21 cellular contexts compared by ENCODE assay signal in genomic region chr15:100093211-100094126, GRCh38.
DNase-seq lines count a peak whose midpoint lies in the region; ATAC-seq and TF ChIP-seq lines count a peak whose summit lies in the region.
"Had no signal": no experiment of that assay in that cellular context is flagged by ENCODE, and none has a peak within 500 bp of the region (broad histone marks: within the 10 kb centered on the region; RNA-seq: fewer than 3 reads in every experiment).

No MANE protein-coding gene starts in this region.

- no peak overlapping the region for H3K23ac ChIP-seq in mesendoderm (ENCODE audit: low read length)

- H3K79me2 ChIP-seq in mesendoderm (ENCODE audit: control insufficient read depth, insufficient read depth, low read length) (no peaks in the 10 kb centered on the region), SK-N-SH (ENCODE audit: insufficient read depth) (no peaks in the 10 kb centered on the region)
- H3K79me2 ChIP-seq: hepatocyte had no signal

- no peak overlapping the region for H3K4me2 ChIP-seq in mesendoderm (ENCODE audit: low read length)
- no peak overlapping the region for H3K4me2 ChIP-seq in SK-N-SH
- H3K4me2 ChIP-seq: GM23338, hepatocyte, PC-9 had no signal

- no peak overlapping the region for H2BK5ac ChIP-seq in mesendoderm (ENCODE audit: low read length)

- H2BK120ac ChIP-seq in mesendoderm (ENCODE audit: low read depth, low read length), result no peak overlapping the region

- H4K5ac ChIP-seq in mesendoderm (ENCODE audit: low read length), result no peak overlapping the region

- no peak overlapping the region for H2AK5ac ChIP-seq in mesendoderm (ENCODE audit: low read length)

- H3K27me3 ChIP-seq in mesendoderm (ENCODE audit: insufficient read depth, low read length, poor library complexity), result no peaks in the 10 kb centered on the region
- no peaks in the 10 kb centered on the region for H3K27me3 ChIP-seq in SK-N-SH (ENCODE audit: insufficient read depth)
- H3K27me3 ChIP-seq: hepatocyte, testis had no signal

- TF ChIP-seq EP300 in SK-N-SH (IDR thresholded peaks at IDR 0.05; ENCODE audit: borderline replicate concordance in 1 of 2, low read depth in 1 of 2, low read length in 1 of 2), result no peak

- no peak overlapping the region for H3K18ac ChIP-seq in mesendoderm (ENCODE audit: low read length)

- H3K9ac ChIP-seq in mesendoderm (ENCODE audit: low read length) (no peak overlapping the region), SK-N-SH (no peak overlapping the region)

- no peak overlapping the region for H2BK15ac ChIP-seq in mesendoderm (replicated peaks; ENCODE audit: low read depth)

- TF ChIP-seq CTCF in SK-N-SH (IDR thresholded peaks at IDR 0.05), result no peak

- no peak overlapping the region for H3K4ac ChIP-seq in mesendoderm (ENCODE audit: low read depth, low read length)

- H3K4me3 ChIP-seq in mesendoderm (ENCODE audit: low read length) (no peak overlapping the region), SK-N-SH (ENCODE audit: low read depth in 2 of 2, low read length in 1 of 2) (no peak overlapping the region)
- H3K4me3 ChIP-seq: GM23338, hepatocyte, K562, PC-9, testis had no signal

- no peak overlapping the region for H3K56ac ChIP-seq in mesendoderm (ENCODE audit: low read length)

- peak; percentile 74 for DNase-seq in Daoy (ENCODE audit: low read depth)
- DNase-seq in RPMI7951 (ENCODE audit: low read depth), result peak; percentile 22
- peak; percentile 24 for DNase-seq in ecto neural progenitor cell (ENCODE audit: low spot score)
- DNase-seq in mesendoderm, result peak; percentile 57
- no peak for DNase-seq in SK-N-SH
- DNase-seq: activated CD4-positive, alpha-beta memory T cell treated with anti-CD3 and anti-CD28 coated beads, Interleukin-2, amount 10 ng/mL, durations not matched to agents 7 days and 5 days; activated naive CD4-positive, alpha-beta T cell; activated T-cell treated with anti-CD3 and anti-CD28 coated beads, Interleukin-2, amount 50 U/mL, for 1 hour; kidney; naive thymus-derived CD8-positive, alpha-beta T cell; NCI-H187; testis; WERI-Rb-1 had no signal

- no peak for ATAC-seq in GM19452 (IDR thresholded peaks at IDR 0.05; ENCODE audit: unreplicated experiment)
- ATAC-seq in esophagus mucosa, result no peak
- ATAC-seq in GM18505 (IDR thresholded peaks at IDR 0.05; ENCODE audit: unreplicated experiment), result no peak
- ATAC-seq: GM23338; K562; naive thymus-derived CD8-positive, alpha-beta T cell; right cardiac atrium had no signal

- CTCF ChIA-PET in SK-N-SH (lab: Yijun Ruan, JAX), result interaction anchor here (0.6 to 2.4 kb wide), 3 partner anchors 12 to 257 kb away, joined by 3 to 6 read pairs (median 3); no protein-coding TSS in a partner anchor

- no peaks in the 10 kb centered on the region for H3K9me3 ChIP-seq in SK-N-SH
- H3K9me3 ChIP-seq: testis had no signal

- no peaks in the 10 kb centered on the region for H3K9me2 ChIP-seq in SK-N-SH

- no peak for TF ChIP-seq POLR2A in GM18505 (IDR thresholded peaks at IDR 0.05; ENCODE audit: borderline replicate concordance, extremely low read depth, insufficient read depth, insufficient read length)

- H4K8ac ChIP-seq in mesendoderm (ENCODE audit: low read depth, low read length), result no peak overlapping the region

- no peak for TF ChIP-seq RAD21 in SK-N-SH (IDR thresholded peaks at IDR 0.05; ENCODE audit: low read length)

- H3K36me3 ChIP-seq in mesendoderm (ENCODE audit: control insufficient read depth, insufficient read depth, low read length), result no peaks in the 10 kb centered on the region
- H3K36me3 ChIP-seq in SK-N-SH (replicated peaks in 1 of 2; ENCODE audit: control insufficient read depth in 1 of 2, insufficient read depth in 2 of 2, low read length in 1 of 2), result no peaks in the 10 kb centered on the region
- H3K36me3 ChIP-seq: WERI-Rb-1 had no signal

- H3K4me1 ChIP-seq in mesendoderm (ENCODE audit: control insufficient read depth, low read depth, low read length) (peaks cover 7% of the 10 kb centered on the region), SK-N-SH (ENCODE audit: control insufficient read depth in 1 of 2, insufficient read depth in 2 of 2, low read depth in 1 of 2, low read length in 1 of 2) (no peaks in the 10 kb centered on the region; a peak in 1 of 4 replicates)
- H3K4me1 ChIP-seq: testis had no signal

- no peaks in the 10 kb centered on the region for H3F3A ChIP-seq in SK-N-SH (replicated peaks; ENCODE audit: insufficient read depth)

- WGBS in mesendoderm (ENCODE audit: extremely low coverage, insufficient coverage, low lambda C conversion rate), result no CpG with 5 or more reads among the region's 13 CpGs
- WGBS in SK-N-SH (ENCODE audit: low lambda C conversion rate), result 37% methylated on average over 13 of the region's 13 CpGs

- no peaks in the 10 kb centered on the region for H4K20me1 ChIP-seq in SK-N-SH (ENCODE audit: insufficient read depth)

- H2AFZ ChIP-seq in SK-N-SH (ENCODE audit: low read depth), result no peak overlapping the region
- H2AFZ ChIP-seq: GM23338, hepatocyte, PC-9 had no signal

- POLR2A ChIA-PET in SK-N-SH (lab: Yijun Ruan, JAX), result no interaction called here

- H3K79me1 ChIP-seq in mesendoderm (ENCODE audit: low read length), result no peaks in the 10 kb centered on the region

- H3K27ac ChIP-seq in mesendoderm (ENCODE audit: low read depth, low read length), result no peak overlapping the region
- H3K27ac ChIP-seq in SK-N-SH (ENCODE audit: low read depth in 2 of 2, low read length in 1 of 2), result no peak overlapping the region
- H3K27ac ChIP-seq: hepatocyte, PC-9, testis, WERI-Rb-1 had no signal

TF ChIP-seq in SK-N-SH, 30 proteins besides CTCF, POLR2A, EP300 and RAD21:
- no peak for TF ChIP-seq MEF2A (IDR thresholded peaks at IDR 0.05; ENCODE audit: borderline replicate concordance, low read depth)
- no peak for TF ChIP-seq MAX (IDR thresholded peaks at IDR 0.05; ENCODE audit: low read depth)
- no peak for TF ChIP-seq FOXJ3 (CRISPR knock-in tag; IDR thresholded peaks at IDR 0.05)
- TF ChIP-seq CHD2 (IDR thresholded peaks at IDR 0.05; ENCODE audit: low read length, partially characterized antibody), result no peak
- TF ChIP-seq SMC3 (IDR thresholded peaks at IDR 0.05; ENCODE audit: low read depth, low read length), result no peak
- TF ChIP-seq NFIC (IDR thresholded peaks at IDR 0.05; ENCODE audit: borderline replicate concordance), result no peak
- no peak for TF ChIP-seq YY1 (IDR thresholded peaks at IDR 0.05; ENCODE audit: low read depth)
- no peak for TF ChIP-seq POLR2AphosphoS5 (IDR thresholded peaks at IDR 0.05; ENCODE audit: low read depth, low read length)
- TF ChIP-seq TCF12 (IDR thresholded peaks at IDR 0.05), result no peak
- no peak for TF ChIP-seq RFX5 (IDR thresholded peaks at IDR 0.05; ENCODE audit: low read length)
- no peak for TF ChIP-seq IRF3 (IDR thresholded peaks at IDR 0.05; ENCODE audit: low read depth, low read length)
- TF ChIP-seq SIN3A (IDR thresholded peaks at IDR 0.05; ENCODE audit: borderline replicate concordance, low read depth, low read length), result no peak
- TF ChIP-seq REST (IDR thresholded peaks at IDR 0.05; ENCODE audit: low read depth, low read length), result no peak
- TF ChIP-seq USF2 (IDR thresholded peaks at IDR 0.05; ENCODE audit: borderline replicate concordance, low read depth, low read length), result no peak
